24 cellular contexts compared by ENCODE assay signal in the genomic region with DNA sequence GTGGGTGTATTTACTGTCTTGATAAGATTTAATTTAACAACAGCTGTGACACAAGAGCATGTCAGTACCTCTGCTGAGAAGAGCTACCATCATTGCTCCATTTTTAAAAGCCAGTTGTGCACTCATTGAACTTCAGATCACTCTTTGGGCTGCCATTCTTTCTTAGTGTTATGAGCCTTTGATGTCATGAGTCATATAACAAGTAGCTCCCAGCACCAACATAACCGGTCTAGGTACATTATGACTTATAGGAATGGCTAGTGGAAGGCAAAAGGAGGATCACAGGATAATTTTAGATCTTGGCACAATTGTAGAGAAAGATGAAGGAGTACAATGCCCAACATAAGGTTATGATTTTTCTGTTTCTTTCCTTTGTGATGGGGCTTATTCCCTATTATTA.
DNase-seq lines count a peak whose midpoint lies in the region; ATAC-seq, FAIRE-seq and TF ChIP-seq lines count a peak whose summit lies in the region.
"Had no signal": no experiment of that assay in that cellular context is flagged by ENCODE, and none has a peak within 500 bp of the region (broad histone marks: within the 10 kb centered on the region; RNA-seq: fewer than 3 reads in every experiment).

No MANE protein-coding gene starts in this region.

- no peak for FAIRE-seq in bronchial epithelial cell (lab: Jason Lieb, UNC)
- FAIRE-seq: GM19239, HTR-8/SVneo had no signal

- H3K9me3 ChIP-seq in mammary epithelial cell (replicated peaks; ENCODE audit: insufficient read depth, low read length) (no peaks in the 10 kb centered on the region), breast epithelium (peaks cover 0 to 8% of the 10 kb centered on the region in 2 donors)
- H3K9me3 ChIP-seq: SJCRH30 had no signal

- dilution Hi-C loops in mammary epithelial cell (cut with HindIII; ENCODE audit: low sequenced_read_pairs), result no loop called here

- intact Hi-C loops in mammary epithelial cell (cut with micrococcal nuclease) (no loop called here), breast epithelium (cut with DNase I; ENCODE audit: low total_unique reads) (no loop called here)

- no peak overlapping the region for H3K4me2 ChIP-seq in mammary epithelial cell (ENCODE audit: insufficient read depth, low read depth, low read length)

- CTCF ChIA-PET in mammary epithelial cell (lab: Charles Lee; ENCODE audit: low non-redundant PET), result interaction anchor here (0.7 kb wide), 1 partner anchor 557 kb away, joined by 3 read pairs; no protein-coding TSS in a partner anchor

- no peak overlapping the region for H3K9ac ChIP-seq in mammary epithelial cell (ENCODE audit: insufficient read depth, low read length)

- no peak for ATAC-seq in GM21423 (IDR thresholded peaks at IDR 0.05; ENCODE audit: unreplicated experiment)
- ATAC-seq: CD8-positive, alpha-beta T cell; Panc1 had no signal

- H3K4me3 ChIP-seq in mammary epithelial cell (replicated peaks in 1 of 3; ENCODE audit: insufficient read depth in 1 of 3, low read depth in 2 of 3, low read length in 3 of 3) (no peak overlapping the region), breast epithelium (no peak overlapping the region), bronchial epithelial cell (ENCODE audit: low read depth, low read length) (no peak overlapping the region), coronary artery (no peak overlapping the region)
- H3K4me3 ChIP-seq: SJCRH30 had no signal

- BruUV-seq in mammary epithelial cell (replicated peaks; lab: Mats Ljungman, UMichigan), result no TSS peak

- no peaks in the 10 kb centered on the region for H4K20me1 ChIP-seq in mammary epithelial cell (ENCODE audit: insufficient read depth, low read length)

- in situ Hi-C loops in mammary epithelial cell (cut with MboI; ENCODE audit: low sequenced_read_pairs in 2 of 2), result no loop called here

- no peaks in the 10 kb centered on the region for H3K79me2 ChIP-seq in mammary epithelial cell (ENCODE audit: insufficient read depth, low read length)

- DNase-seq in mammary epithelial cell (peak; percentile 63), breast epithelium (ENCODE audit: low spot score in 2 of 2) (no peak), bronchial epithelial cell (ENCODE audit: low read depth) (peak; percentile 78), iris pigment epithelial cell (ENCODE audit: low read depth) (peak; percentile 5), glomerular visceral epithelial cell (ENCODE audit: extremely low spot score) (no peak), coronary artery (ENCODE audit: low spot score) (no peak), H4 (ENCODE audit: low spot score) (no peak)
- DNase-seq: AML-193; C1 segment of cervical spinal cord; CD8-positive, alpha-beta T cell; EL; GF-D8; H9; KG1; NCI-H1105; NCI-H2029 treated with DMSO at 0.1 percent for 48 hours; NCI-H226; NCI-H510A treated with DMSO at 0.1 percent for 48 hours; NCI-H748 treated with DMSO at 0.1 percent for 48 hours; SJCRH30 had no signal

- H3K4me1 ChIP-seq in mammary epithelial cell (ENCODE audit: insufficient read depth, low read length), result no peaks in the 10 kb centered on the region
- H3K4me1 ChIP-seq in breast epithelium, result no peaks in the 10 kb centered on the region
- H3K4me1 ChIP-seq: SJCRH30 had no signal

- 22% methylated on average over 1 of the region's 1 CpG for WGBS in mammary epithelial cell (ENCODE audit: low coverage, missing lambda C conversion rate)

- H3K36me3 ChIP-seq in mammary epithelial cell (ENCODE audit: insufficient read depth, low read length) (no peaks in the 10 kb centered on the region), breast epithelium (no peaks in the 10 kb centered on the region), bronchial epithelial cell (ENCODE audit: control insufficient read depth, insufficient read depth, low read length) (no peaks in the 10 kb centered on the region)
- H3K36me3 ChIP-seq: SJCRH30 had no signal

- no peak for TF ChIP-seq POLR2A in breast epithelium (IDR thresholded peaks at IDR 0.05)

- H3K27ac ChIP-seq in mammary epithelial cell (ENCODE audit: insufficient read depth, low read depth, low read length), result no peak overlapping the region
- H3K27ac ChIP-seq in breast epithelium, result no peak overlapping the region
- H3K27ac ChIP-seq in coronary artery, result no peak overlapping the region
- H3K27ac ChIP-seq: SJCRH30 had no signal

- H2AFZ ChIP-seq in mammary epithelial cell (ENCODE audit: low read depth, low read length), result no peak overlapping the region

- TF ChIP-seq CTCF in mammary epithelial cell (conservative IDR thresholded peaks at IDR 0.05 in 1 of 2, IDR thresholded peaks at IDR 0.05 in 1 of 2; ENCODE audit: extremely low read depth in 1 of 2, insufficient read depth in 1 of 2, low read depth in 1 of 2, low read length in 2 of 2) (no peak), breast epithelium (IDR thresholded peaks at IDR 0.05) (no peak), bronchial epithelial cell (IDR thresholded peaks at IDR 0.05; ENCODE audit: insufficient read depth, low read length, severe bottlenecking) (no peak), coronary artery (IDR thresholded peaks at IDR 0.05) (no peak)

- H3K27me3 ChIP-seq in mammary epithelial cell (ENCODE audit: insufficient read depth, low read length) (no peaks in the 10 kb centered on the region), breast epithelium (no peaks in the 10 kb centered on the region), bronchial epithelial cell (ENCODE audit: control insufficient read depth, insufficient read depth, low read length) (no peaks in the 10 kb centered on the region)
- H3K27me3 ChIP-seq: SJCRH30 had no signal

Comparison
In these comparisons a context has a peak if more than half of its experiments do, and no peak if none do; other contexts are left out.
1. DNase-seq: peak in mammary epithelial cell (single experiment), bronchial epithelial cell (single experiment) and iris pigment epithelial cell (single experiment); none in breast epithelium (0 of 2), glomerular visceral epithelial cell (single experiment), coronary artery (single experiment) and H4 (single experiment).